9 cellular contexts compared by ENCODE assay signal in genomic region chr12:121468451-121468850, GRCh38.
A peak's percentile ranks its signal among the peaks of the same experiment; 100 is the strongest.
DNase-seq lines count a peak whose midpoint lies in the region; ATAC-seq and TF ChIP-seq lines count a peak whose summit lies in the region.
"Had no signal": no experiment of that assay in that cellular context is flagged by ENCODE, and none has a peak within 500 bp of the region (broad histone marks: within the 10 kb centered on the region; RNA-seq: fewer than 3 reads in every experiment).

No MANE protein-coding gene starts in this region.

- H3K4me1 ChIP-seq in endodermal cell (ENCODE audit: control insufficient read depth, insufficient read depth, low read length): peaks cover 4% of the 10 kb centered on the region
- H3K4me1 ChIP-seq in gastrocnemius medialis: peaks cover 11 to 12% of the 10 kb centered on the region in 2 donors

- H3K27me3 ChIP-seq in endodermal cell (ENCODE audit: control insufficient read depth, insufficient read depth, low read length, poor library complexity, severe bottlenecking) (no peaks in the 10 kb centered on the region), gastrocnemius medialis (no peaks in the 10 kb centered on the region)

- 80 to 92% methylated on average over 2 to 4 of the region's 4 CpGs for WGBS in endodermal cell (ENCODE audit: insufficient coverage in 1 of 2, insufficient read length in 1 of 2), 2 experiments

- TF ChIP-seq CTCF in endodermal cell (conservative IDR thresholded peaks at IDR 0.05) (no peak), gastrocnemius medialis (IDR thresholded peaks at IDR 0.05 in 4 of 5, conservative IDR thresholded peaks at IDR 0.05 in 1 of 5) (no peak)

- H3K36me3 Mint-ChIP-seq in endodermal cell (ENCODE audit: low read depth): peaks cover 7% of the 10 kb centered on the region

- no peak overlapping the region for H3K27ac ChIP-seq in endodermal cell (ENCODE audit: low read depth, low read length)
- H3K27ac ChIP-seq in gastrocnemius medialis: peak overlapping the region; percentile 14 to 46 (median 26)

- no peak for ATAC-seq in gastrocnemius medialis
- no peak for ATAC-seq in GM18858 (IDR thresholded peaks at IDR 0.05; ENCODE audit: unreplicated experiment)

- peaks cover 17% of the 10 kb centered on the region for H3K4me1 Mint-ChIP-seq in endodermal cell

- TF ChIP-seq POLR2A in gastrocnemius medialis (IDR thresholded peaks at IDR 0.05): no peak

- peak overlapping the region; percentile 49 for H3K4me3 Mint-ChIP-seq in endodermal cell

- H3K36me3 ChIP-seq in endodermal cell (ENCODE audit: control insufficient read depth, insufficient read depth, low read length) (peaks cover 8% of the 10 kb centered on the region), gastrocnemius medialis (no peaks in the 10 kb centered on the region)

- H3K9ac ChIP-seq in endodermal cell (ENCODE audit: extremely low read depth, low read length, poor library complexity, severe bottlenecking): no peak overlapping the region

- H3K27ac Mint-ChIP-seq in endodermal cell: no peak overlapping the region
- H3K27ac Mint-ChIP-seq: activated CD4-positive, alpha-beta T cell treated with anti-CD3 and anti-CD28 coated beads, Interleukin-2, amount 10 ng/mL, durations not matched to agents 7 days and 5 days had no signal

- H3K4me3 ChIP-seq in endodermal cell (ENCODE audit: low read length): no peak overlapping the region
- H3K4me3 ChIP-seq in gastrocnemius medialis: no peak overlapping the region

- H3K27me3 Mint-ChIP-seq in endodermal cell (ENCODE audit: insufficient read depth): peaks cover 3% of the 10 kb centered on the region
- H3K27me3 Mint-ChIP-seq: activated CD4-positive, alpha-beta T cell treated with anti-CD3 and anti-CD28 coated beads, Interleukin-2, amount 10 ng/mL, durations not matched to agents 7 days and 5 days had no signal

- in situ Hi-C loops in gastrocnemius medialis (cut with MboI; ENCODE audit: low sequenced_read_pairs in 4 of 4): no loop called here

- DNase-seq in HCEC 1CT (peak; percentile 27), RPMI7951 (ENCODE audit: low read depth) (peak; percentile 15), endodermal cell (peak; percentile 58), gastrocnemius medialis (no peak), SHP77 (lab: John Stamatoyannopoulos, UW) (no peak), NCI-H748 treated with DMSO at 0.1 percent for 48 hours (lab: John Stamatoyannopoulos, UW) (no peak)
- DNase-seq: activated CD4-positive, alpha-beta T cell treated with anti-CD3 and anti-CD28 coated beads, Interleukin-2, amount 10 ng/mL, durations not matched to agents 7 days and 5 days; Right ventricle myocardium superior had no signal

- H3K9me3 ChIP-seq in endodermal cell (ENCODE audit: control insufficient read depth, low read length): no peaks in the 10 kb centered on the region
- no peaks in the 10 kb centered on the region for H3K9me3 ChIP-seq in gastrocnemius medialis

- H3K9me3 Mint-ChIP-seq in endodermal cell: no peaks in the 10 kb centered on the region
- H3K9me3 Mint-ChIP-seq: activated CD4-positive, alpha-beta T cell treated with anti-CD3 and anti-CD28 coated beads, Interleukin-2, amount 10 ng/mL, durations not matched to agents 7 days and 5 days had no signal

- intact Hi-C loops in gastrocnemius medialis (cut with DNase I; ENCODE audit: low total_unique reads): no loop called here

Comparison
In these comparisons a context has a peak if more than half of its experiments do, and no peak if none do; other contexts are left out.
1. DNase-seq: peak in HCEC 1CT (single experiment), RPMI7951 (single experiment) and endodermal cell (single experiment); none in gastrocnemius medialis (0 of 2), SHP77 (0 of 2) and NCI-H748 treated with DMSO at 0.1 percent for 48 hours (single experiment).